30 cellular contexts compared by ENCODE assay signal in the genomic region with DNA sequence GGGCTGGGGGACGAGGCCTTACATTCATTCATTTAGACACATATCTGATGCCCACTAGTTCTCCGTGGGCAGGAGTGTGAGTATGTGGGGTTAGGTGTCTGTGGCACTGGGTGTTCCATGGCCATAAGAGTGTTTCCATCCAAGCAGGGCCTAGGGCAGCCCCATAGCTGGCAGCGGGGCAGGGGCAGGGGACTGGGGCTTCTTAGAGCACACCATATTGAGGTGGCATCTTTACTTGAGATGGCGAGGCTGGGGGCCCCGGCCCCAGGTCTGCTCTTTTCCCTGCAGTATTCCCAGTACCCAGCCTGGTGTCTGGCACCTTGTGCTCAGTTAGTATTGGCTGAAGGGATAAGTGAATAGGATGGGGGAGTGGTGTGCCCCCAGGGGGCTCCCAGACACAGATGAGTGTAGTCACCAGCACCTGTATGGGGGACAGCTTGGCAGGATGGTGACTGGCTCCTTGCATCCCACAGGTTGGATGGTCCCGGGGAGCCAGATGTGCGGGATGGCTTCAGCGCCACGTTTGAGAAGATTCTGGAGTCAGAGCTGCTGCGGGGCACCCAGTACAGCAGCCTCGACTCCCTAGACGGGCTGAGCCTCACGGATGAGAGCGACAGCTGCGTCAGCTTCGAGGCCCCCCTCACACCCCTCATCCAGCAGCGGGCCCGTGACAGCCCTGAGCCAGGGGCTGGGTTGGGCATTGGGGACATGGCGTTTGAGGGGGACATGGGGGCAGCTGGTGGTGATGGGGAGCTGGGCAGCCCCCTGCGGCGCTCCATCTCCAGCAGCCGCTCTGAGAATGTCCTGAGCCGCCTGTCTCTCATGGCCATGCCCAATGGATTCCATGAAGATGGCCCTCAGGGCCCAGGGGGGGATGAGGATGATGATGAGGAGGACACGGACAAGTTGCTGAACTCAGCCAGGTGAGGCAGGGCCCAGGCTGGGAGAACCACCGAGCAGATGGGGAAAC. TPM values are rescaled to one million over a fixed set of nuclear protein-coding genes. Genes with fewer than 3 reads are reported as not detected.
"Had no signal": no experiment of that assay in that cellular context is flagged by ENCODE, and none has a peak within 500 bp of the region (broad histone marks: within the 10 kb centered on the region; RNA-seq: fewer than 3 reads in every experiment).

No MANE protein-coding gene starts in this region.

- ATAC-seq: foreskin keratinocyte; gastroesophageal sphincter; heart left ventricle; naive thymus-derived CD8-positive, alpha-beta T cell; pancreas; stimulated activated naive CD8-positive, alpha-beta T cell treated with anti-CD3 and anti-CD28 coated beads, Interleukin-15, amount 100 ng/mL, for 72 hours had no signal

- H3K9me3 ChIP-seq: colonic mucosa, heart left ventricle, pancreas, right lobe of liver, suprapubic skin, thyroid gland had no signal

- DNase-seq: central memory CD4-positive, alpha-beta T cell; colonic mucosa; effector CD8-positive, alpha-beta T cell; endodermal cell; foreskin keratinocyte; hippocampal formation; kidney glomerular epithelial cell; mammary epithelial cell; mesendoderm; nucleus accumbens; right lobe of liver; small intestine; stimulated activated CD4-positive, alpha-beta T cell treated with anti-CD3 and anti-CD28 coated beads, Interleukin-12 subunit alpha, Interleukin-12 subunit beta, amount 100 ng/mL, for 4 hours; stimulated activated CD4-positive, alpha-beta T cell treated with anti-CD3 and anti-CD28 coated beads, Interleukin-1b, Interleukin-23, amount 100 ng/mL, for 48 hours; stimulated activated CD4-positive, alpha-beta T cell treated with anti-CD3 and anti-CD28 coated beads, Interleukin-4, amount 100 ng/mL, for 1 hour; stimulated activated CD8-positive, alpha-beta memory T cell treated with anti-CD3 and anti-CD28 coated beads, Interleukin-4, amount 100 ng/mL, for 48 hours; stimulated activated naive CD4-positive, alpha-beta T cell; stimulated activated naive CD8-positive, alpha-beta T cell treated with anti-CD3 and anti-CD28 coated beads, Interleukin-15, amount 100 ng/mL, for 72 hours; thyroid gland; trophoblast cell had no signal

- H3K27ac ChIP-seq: colonic mucosa, epithelial cell of prostate, esophagus muscularis mucosa, foreskin keratinocyte, gastroesophageal sphincter, heart left ventricle, neural progenitor cell, pancreas, right lobe of liver, suprapubic skin, thyroid gland had no signal

- H3K4me1 ChIP-seq: colonic mucosa, esophagus muscularis mucosa, foreskin keratinocyte, gastroesophageal sphincter, heart left ventricle, neural progenitor cell, pancreas, right lobe of liver, suprapubic skin, thyroid gland had no signal

- H3K27me3 ChIP-seq: colonic mucosa, foreskin keratinocyte, neural progenitor cell, pancreas, right lobe of liver, suprapubic skin, thyroid gland had no signal

- H3K4me3 ChIP-seq: colonic mucosa, esophagus muscularis mucosa, gastroesophageal sphincter, heart left ventricle, neural progenitor cell, pancreas, right lobe of liver, suprapubic skin, thyroid gland had no signal

- H3K36me3 ChIP-seq: colonic mucosa, esophagus muscularis mucosa, gastroesophageal sphincter, heart left ventricle, neural progenitor cell, pancreas, right lobe of liver, suprapubic skin, thyroid gland had no signal

RNA-seq across cellular contexts. Expression of a gene that starts 17.5 kb away (rescaled TPM):
- total RNA-seq: foreskin keratinocyte, myocyte had no signal
- polyA plus RNA-seq: foreskin keratinocyte, liver, mammary epithelial cell had no signal
